In the genomic region with DNA sequence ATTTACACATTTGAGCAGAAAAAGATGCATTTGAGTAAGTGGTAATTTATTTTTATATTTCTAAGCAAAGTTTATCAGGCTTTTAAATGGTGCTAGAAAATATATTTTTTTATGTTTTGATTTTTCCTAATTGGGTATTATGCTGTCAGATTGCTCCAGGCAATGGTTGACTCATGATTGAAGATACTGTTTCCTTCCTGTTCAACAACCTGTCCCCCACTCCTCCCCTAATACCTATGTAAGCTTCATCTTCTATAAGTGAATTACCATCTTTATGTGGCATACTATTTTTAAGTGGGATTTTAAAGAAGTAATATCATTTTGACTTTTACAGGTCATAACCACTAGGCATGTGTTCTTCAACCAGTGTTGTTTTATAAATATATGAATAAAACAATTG, we compare ENCODE assay signal across 1 cellular context.
TF ChIP-seq lines count a peak whose summit lies in the region.

No MANE protein-coding gene starts in this region.

TF ChIP-seq in K562, 482 proteins besides CTCF, POLR2A, EP300 and RAD21:
- TF ChIP-seq JUN (IDR thresholded peaks at IDR 0.05; ENCODE audit: borderline replicate concordance, low read depth, low read length) (no peak), JUN (CRISPR knock-in tag; IDR thresholded peaks at IDR 0.05; ENCODE audit: borderline replicate concordance) (no peak), ARID2 (IDR thresholded peaks at IDR 0.05) (no peak), TBL1XR1 (IDR thresholded peaks at IDR 0.05; ENCODE audit: low read length in 2 of 2) (no peak), CAMTA2 (CRISPR knock-in tag; conservative IDR thresholded peaks at IDR 0.05) (no peak), MCM3 (IDR thresholded peaks at IDR 0.05) (no peak), HMG20A (CRISPR knock-in tag; conservative IDR thresholded peaks at IDR 0.05) (no peak), ZNF766 (CRISPR knock-in tag; conservative IDR thresholded peaks at IDR 0.05) (no peak), GATAD2A (IDR thresholded peaks at IDR 0.05) (no peak), ZNF75A (CRISPR knock-in tag; IDR thresholded peaks at IDR 0.05) (no peak), ERF (CRISPR knock-in tag; IDR thresholded peaks at IDR 0.05) (no peak), BCLAF1 (IDR thresholded peaks at IDR 0.05; ENCODE audit: borderline replicate concordance in 1 of 2, control insufficient read depth in 1 of 2, low read depth in 2 of 2, low read length in 1 of 2) (no peak), FOXM1 (IDR thresholded peaks at IDR 0.05; ENCODE audit: low read depth) (no peak), FOXM1 (CRISPR knock-in tag; IDR thresholded peaks at IDR 0.05; ENCODE audit: low read depth) (no peak)
